1 cellular context compared by ENCODE assay signal in the genomic region with DNA sequence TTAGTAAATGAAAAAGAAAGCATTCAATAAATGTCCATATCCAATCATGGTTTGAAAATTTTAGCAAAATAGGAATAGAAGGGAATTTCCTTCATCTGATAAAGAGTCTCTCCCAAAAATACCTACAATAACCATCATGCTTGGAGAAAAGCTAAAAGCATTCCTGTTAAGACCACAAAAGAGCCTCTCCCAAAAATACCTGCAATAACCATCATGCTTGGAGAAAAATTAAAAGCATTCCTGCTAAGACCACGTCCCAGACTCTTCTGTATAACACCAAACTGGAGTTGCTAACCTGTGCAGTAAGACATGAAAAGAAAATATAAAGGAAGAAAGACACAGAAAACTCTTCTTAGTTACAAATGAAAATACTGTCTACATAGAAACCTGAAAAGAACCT.
TF ChIP-seq lines count a peak whose summit lies in the region.

No MANE protein-coding gene starts in this region.

TF ChIP-seq in WTC11, 78 proteins besides CTCF, POLR2A, EP300 and RAD21 (continued from another document):
- TF ChIP-seq, protein P1, sequence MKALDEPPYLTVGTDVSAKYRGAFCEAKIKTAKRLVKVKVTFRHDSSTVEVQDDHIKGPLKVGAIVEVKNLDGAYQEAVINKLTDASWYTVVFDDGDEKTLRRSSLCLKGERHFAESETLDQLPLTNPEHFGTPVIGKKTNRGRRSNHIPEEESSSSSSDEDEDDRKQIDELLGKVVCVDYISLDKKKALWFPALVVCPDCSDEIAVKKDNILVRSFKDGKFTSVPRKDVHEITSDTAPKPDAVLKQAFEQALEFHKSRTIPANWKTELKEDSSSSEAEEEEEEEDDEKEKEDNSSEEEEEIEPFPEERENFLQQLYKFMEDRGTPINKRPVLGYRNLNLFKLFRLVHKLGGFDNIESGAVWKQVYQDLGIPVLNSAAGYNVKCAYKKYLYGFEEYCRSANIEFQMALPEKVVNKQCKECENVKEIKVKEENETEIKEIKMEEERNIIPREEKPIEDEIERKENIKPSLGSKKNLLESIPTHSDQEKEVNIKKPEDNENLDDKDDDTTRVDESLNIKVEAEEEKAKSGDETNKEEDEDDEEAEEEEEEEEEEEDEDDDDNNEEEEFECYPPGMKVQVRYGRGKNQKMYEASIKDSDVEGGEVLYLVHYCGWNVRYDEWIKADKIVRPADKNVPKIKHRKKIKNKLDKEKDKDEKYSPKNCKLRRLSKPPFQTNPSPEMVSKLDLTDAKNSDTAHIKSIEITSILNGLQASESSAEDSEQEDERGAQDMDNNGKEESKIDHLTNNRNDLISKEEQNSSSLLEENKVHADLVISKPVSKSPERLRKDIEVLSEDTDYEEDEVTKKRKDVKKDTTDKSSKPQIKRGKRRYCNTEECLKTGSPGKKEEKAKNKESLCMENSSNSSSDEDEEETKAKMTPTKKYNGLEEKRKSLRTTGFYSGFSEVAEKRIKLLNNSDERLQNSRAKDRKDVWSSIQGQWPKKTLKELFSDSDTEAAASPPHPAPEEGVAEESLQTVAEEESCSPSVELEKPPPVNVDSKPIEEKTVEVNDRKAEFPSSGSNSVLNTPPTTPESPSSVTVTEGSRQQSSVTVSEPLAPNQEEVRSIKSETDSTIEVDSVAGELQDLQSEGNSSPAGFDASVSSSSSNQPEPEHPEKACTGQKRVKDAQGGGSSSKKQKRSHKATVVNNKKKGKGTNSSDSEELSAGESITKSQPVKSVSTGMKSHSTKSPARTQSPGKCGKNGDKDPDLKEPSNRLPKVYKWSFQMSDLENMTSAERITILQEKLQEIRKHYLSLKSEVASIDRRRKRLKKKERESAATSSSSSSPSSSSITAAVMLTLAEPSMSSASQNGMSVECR (CRISPR knock-in tag; IDR thresholded peaks at IDR 0.05; ENCODE audit: borderline replicate concordance), result no peak
- TF ChIP-seq, protein P2, sequence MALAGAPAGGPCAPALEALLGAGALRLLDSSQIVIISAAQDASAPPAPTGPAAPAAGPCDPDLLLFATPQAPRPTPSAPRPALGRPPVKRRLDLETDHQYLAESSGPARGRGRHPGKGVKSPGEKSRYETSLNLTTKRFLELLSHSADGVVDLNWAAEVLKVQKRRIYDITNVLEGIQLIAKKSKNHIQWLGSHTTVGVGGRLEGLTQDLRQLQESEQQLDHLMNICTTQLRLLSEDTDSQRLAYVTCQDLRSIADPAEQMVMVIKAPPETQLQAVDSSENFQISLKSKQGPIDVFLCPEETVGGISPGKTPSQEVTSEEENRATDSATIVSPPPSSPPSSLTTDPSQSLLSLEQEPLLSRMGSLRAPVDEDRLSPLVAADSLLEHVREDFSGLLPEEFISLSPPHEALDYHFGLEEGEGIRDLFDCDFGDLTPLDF (CRISPR knock-in tag; IDR thresholded peaks at IDR 0.05), result no peak
- TF ChIP-seq NFATC4 (CRISPR knock-in tag; IDR thresholded peaks at IDR 0.05) (no peak), FOXK1 (CRISPR knock-in tag; IDR thresholded peaks at IDR 0.05) (no peak), RELA (CRISPR knock-in tag; IDR thresholded peaks at IDR 0.05; ENCODE audit: borderline replicate concordance) (no peak), JUN (CRISPR knock-in tag; IDR thresholded peaks at IDR 0.05) (no peak), ELF4 (CRISPR knock-in tag; IDR thresholded peaks at IDR 0.05; ENCODE audit: low read depth) (no peak), ZNF138 (CRISPR knock-in tag; conservative IDR thresholded peaks at IDR 0.05) (no peak), CREM (CRISPR knock-in tag; IDR thresholded peaks at IDR 0.05) (no peak), ESRRA (CRISPR knock-in tag; IDR thresholded peaks at IDR 0.05; ENCODE audit: borderline replicate concordance) (no peak), NR2C2 (CRISPR knock-in tag; IDR thresholded peaks at IDR 0.05) (no peak), ZNF219 (CRISPR knock-in tag; IDR thresholded peaks at IDR 0.05; ENCODE audit: borderline replicate concordance) (no peak), NR1H2 (CRISPR knock-in tag; IDR thresholded peaks at IDR 0.05) (no peak), SP1 (CRISPR knock-in tag; conservative IDR thresholded peaks at IDR 0.05) (no peak), SMAD4 (CRISPR knock-in tag; IDR thresholded peaks at IDR 0.05) (no peak), NFYB (CRISPR knock-in tag; conservative IDR thresholded peaks at IDR 0.05; ENCODE audit: low read depth) (no peak)
- TF ChIP-seq, protein P3, sequence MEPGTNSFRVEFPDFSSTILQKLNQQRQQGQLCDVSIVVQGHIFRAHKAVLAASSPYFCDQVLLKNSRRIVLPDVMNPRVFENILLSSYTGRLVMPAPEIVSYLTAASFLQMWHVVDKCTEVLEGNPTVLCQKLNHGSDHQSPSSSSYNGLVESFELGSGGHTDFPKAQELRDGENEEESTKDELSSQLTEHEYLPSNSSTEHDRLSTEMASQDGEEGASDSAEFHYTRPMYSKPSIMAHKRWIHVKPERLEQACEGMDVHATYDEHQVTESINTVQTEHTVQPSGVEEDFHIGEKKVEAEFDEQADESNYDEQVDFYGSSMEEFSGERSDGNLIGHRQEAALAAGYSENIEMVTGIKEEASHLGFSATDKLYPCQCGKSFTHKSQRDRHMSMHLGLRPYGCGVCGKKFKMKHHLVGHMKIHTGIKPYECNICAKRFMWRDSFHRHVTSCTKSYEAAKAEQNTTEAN (CRISPR knock-in tag; IDR thresholded peaks at IDR 0.05), result no peak
- TF ChIP-seq, protein P4, sequence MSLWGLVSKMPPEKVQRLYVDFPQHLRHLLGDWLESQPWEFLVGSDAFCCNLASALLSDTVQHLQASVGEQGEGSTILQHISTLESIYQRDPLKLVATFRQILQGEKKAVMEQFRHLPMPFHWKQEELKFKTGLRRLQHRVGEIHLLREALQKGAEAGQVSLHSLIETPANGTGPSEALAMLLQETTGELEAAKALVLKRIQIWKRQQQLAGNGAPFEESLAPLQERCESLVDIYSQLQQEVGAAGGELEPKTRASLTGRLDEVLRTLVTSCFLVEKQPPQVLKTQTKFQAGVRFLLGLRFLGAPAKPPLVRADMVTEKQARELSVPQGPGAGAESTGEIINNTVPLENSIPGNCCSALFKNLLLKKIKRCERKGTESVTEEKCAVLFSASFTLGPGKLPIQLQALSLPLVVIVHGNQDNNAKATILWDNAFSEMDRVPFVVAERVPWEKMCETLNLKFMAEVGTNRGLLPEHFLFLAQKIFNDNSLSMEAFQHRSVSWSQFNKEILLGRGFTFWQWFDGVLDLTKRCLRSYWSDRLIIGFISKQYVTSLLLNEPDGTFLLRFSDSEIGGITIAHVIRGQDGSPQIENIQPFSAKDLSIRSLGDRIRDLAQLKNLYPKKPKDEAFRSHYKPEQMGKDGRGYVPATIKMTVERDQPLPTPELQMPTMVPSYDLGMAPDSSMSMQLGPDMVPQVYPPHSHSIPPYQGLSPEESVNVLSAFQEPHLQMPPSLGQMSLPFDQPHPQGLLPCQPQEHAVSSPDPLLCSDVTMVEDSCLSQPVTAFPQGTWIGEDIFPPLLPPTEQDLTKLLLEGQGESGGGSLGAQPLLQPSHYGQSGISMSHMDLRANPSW (CRISPR knock-in tag; conservative IDR thresholded peaks at IDR 0.05; ENCODE audit: low read depth), result no peak
- TF ChIP-seq, protein P5, sequence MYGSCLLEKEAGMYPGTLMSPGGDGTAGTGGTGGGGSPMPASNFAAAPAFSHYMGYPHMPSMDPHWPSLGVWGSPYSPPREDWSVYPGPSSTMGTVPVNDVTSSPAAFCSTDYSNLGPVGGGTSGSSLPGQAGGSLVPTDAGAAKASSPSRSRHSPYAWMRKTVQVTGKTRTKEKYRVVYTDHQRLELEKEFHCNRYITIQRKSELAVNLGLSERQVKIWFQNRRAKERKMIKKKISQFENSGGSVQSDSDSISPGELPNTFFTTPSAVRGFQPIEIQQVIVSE (CRISPR knock-in tag; IDR thresholded peaks at IDR 0.05; ENCODE audit: borderline replicate concordance), result no peak
TF ChIP-seq in WTC11: peak in this region for 0.
